Comparison of ENCODE assay signal across 1 cellular context in genomic region chr5:135457424-135458071, GRCh38.
TF ChIP-seq lines count a peak whose summit lies in the region.

No MANE protein-coding gene starts in this region.

TF ChIP-seq in GM12878, 131 proteins besides CTCF, POLR2A, EP300 and RAD21 (continued from another document):
- TF ChIP-seq RUNX3 (IDR thresholded peaks at IDR 0.05; ENCODE audit: low read length) = peak; percentile 30; the same call in 1 of the 2 replicates
